In the genomic region with DNA sequence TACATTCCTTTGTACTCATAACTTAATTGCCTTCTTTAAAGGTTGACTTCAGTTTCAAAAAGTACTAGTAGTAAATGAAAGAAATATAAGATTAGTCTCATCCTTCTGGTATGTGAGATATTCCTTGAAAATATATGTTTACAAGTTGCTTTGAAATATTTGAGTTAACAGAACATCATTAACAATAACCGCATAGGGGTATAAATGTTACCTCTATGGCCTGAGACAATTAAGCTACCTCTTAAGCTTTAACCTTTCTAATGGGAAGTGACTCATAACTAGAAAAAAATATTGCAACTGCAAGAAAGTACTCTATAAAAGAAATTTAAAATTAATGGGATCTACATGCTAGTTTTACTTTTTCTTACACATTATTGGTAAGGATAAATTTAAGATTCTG, we compare ENCODE assay signal across 27 cellular contexts.
DNase-seq lines count a peak whose midpoint lies in the region; ATAC-seq, FAIRE-seq and TF ChIP-seq lines count a peak whose summit lies in the region.
"Had no signal": no experiment of that assay in that cellular context is flagged by ENCODE, and none has a peak within 500 bp of the region (broad histone marks: within the 10 kb centered on the region; RNA-seq: fewer than 3 reads in every experiment).

No MANE protein-coding gene starts in this region.

- FAIRE-seq in HTR-8/SVneo (lab: Jason Lieb, UNC), result peak; percentile 26
- FAIRE-seq: A549, GM12878, GM12892, GM18507 had no signal

- H3K4me1 ChIP-seq in RWPE2 (ENCODE audit: insufficient read depth, poor library complexity, severe bottlenecking) (peaks cover 17% of the 10 kb centered on the region), ovary (ENCODE audit: insufficient read depth) (no peaks in the 10 kb centered on the region)
- H3K4me1 ChIP-seq: A549, BE2C, BLaER1 had no signal

- ATAC-seq in RWPE2 (ENCODE audit: low read depth), result peak; percentile 67
- ATAC-seq: A549, GM12878 had no signal

- no peak for TF ChIP-seq EP300 in ovary (IDR thresholded peaks at IDR 0.05)

- H3K27ac ChIP-seq in RWPE2 (ENCODE audit: poor library complexity, severe bottlenecking) (peak overlapping the region; percentile 6), ovary (no peak overlapping the region)
- H3K27ac ChIP-seq: A549, BLaER1 had no signal

- H3K27me3 ChIP-seq in RWPE2 (ENCODE audit: insufficient read depth, poor library complexity, severe bottlenecking) (no peaks in the 10 kb centered on the region), ovary (no peaks in the 10 kb centered on the region)
- H3K27me3 ChIP-seq: BE2C, BLaER1 had no signal

- intact Hi-C loops in ovary (cut with DNase I), result no loop called here

- in situ Hi-C loops in ACHN (cut with HindIII; ENCODE audit: low pct_ligation_motif_present, low pct_unique_long_range_greater_than_20kb, low sequenced_read_pairs), result no loop called here

- WGBS in ovary, 3 donors, result 86 to 91% (median 89%) methylated on average over 1 of the region's 1 CpG

- TF ChIP-seq CTCF in RWPE2 (IDR thresholded peaks at IDR 0.05; ENCODE audit: poor library complexity, severe bottlenecking), result no peak
- TF ChIP-seq CTCF in retinal pigment epithelial cell (conservative IDR thresholded peaks at IDR 0.05; ENCODE audit: low read depth, low read length), result no peak
- no peak for TF ChIP-seq CTCF in ovary (IDR thresholded peaks at IDR 0.05)

- H3K9me3 ChIP-seq in RWPE2 (ENCODE audit: severe bottlenecking), result no peaks in the 10 kb centered on the region
- no peaks in the 10 kb centered on the region for H3K9me3 ChIP-seq in ovary
- H3K9me3 ChIP-seq: A549, BE2C, BLaER1 had no signal

- H3K4me3 ChIP-seq in RWPE2 (ENCODE audit: severe bottlenecking), result no peak overlapping the region
- H3K4me3 ChIP-seq in retinal pigment epithelial cell (ENCODE audit: low read length), result no peak overlapping the region
- no peak overlapping the region for H3K4me3 ChIP-seq in ovary
- H3K4me3 ChIP-seq: A549, BLaER1, GM12878 had no signal

- peak; percentile 15 for DNase-seq in HTR-8/SVneo (ENCODE audit: insufficient read length, low spot score)
- no peak for DNase-seq in RWPE2 (ENCODE audit: low spot score)
- DNase-seq in iris pigment epithelial cell (ENCODE audit: low read depth), result peak; percentile 6
- DNase-seq in retinal pigment epithelial cell (ENCODE audit: low read depth), result peak; percentile 34
- no peak for DNase-seq in NCI-H774 (lab: John Stamatoyannopoulos, UW)
- no peak for DNase-seq in ovary
- DNase-seq in ACHN, result no peak
- no peak for DNase-seq in LoVo (ENCODE audit: low spot score)
- DNase-seq: 8988T; BE2C; C1 segment of cervical spinal cord; CD4-positive, alpha-beta memory T cell; CD4-positive, CD25-positive, alpha-beta regulatory T cell; CD8-positive, alpha-beta memory T cell; COR-L47; DMS 273 treated with DMSO at 0.1 percent for 48 hours; DMS153; DMS53; DMS79; DND-41; EL; GDM1 had no signal

- H3K36me3 ChIP-seq in RWPE2 (ENCODE audit: low read depth) (no peaks in the 10 kb centered on the region), ovary (no peaks in the 10 kb centered on the region)
- H3K36me3 ChIP-seq: BE2C, BLaER1 had no signal

- no peak for TF ChIP-seq POLR2A in ovary (IDR thresholded peaks at IDR 0.05)

Comparison
In these comparisons a context has a peak if more than half of its experiments do, and no peak if none do; other contexts are left out.
1. DNase-seq: peak in HTR-8/SVneo (single experiment), iris pigment epithelial cell (single experiment) and retinal pigment epithelial cell (single experiment); none in RWPE2 (single experiment), NCI-H774 (single experiment), ovary (0 of 5), ACHN (single experiment) and LoVo (single experiment).